ENCODE assay signal across 1 cellular context in the genomic region with DNA sequence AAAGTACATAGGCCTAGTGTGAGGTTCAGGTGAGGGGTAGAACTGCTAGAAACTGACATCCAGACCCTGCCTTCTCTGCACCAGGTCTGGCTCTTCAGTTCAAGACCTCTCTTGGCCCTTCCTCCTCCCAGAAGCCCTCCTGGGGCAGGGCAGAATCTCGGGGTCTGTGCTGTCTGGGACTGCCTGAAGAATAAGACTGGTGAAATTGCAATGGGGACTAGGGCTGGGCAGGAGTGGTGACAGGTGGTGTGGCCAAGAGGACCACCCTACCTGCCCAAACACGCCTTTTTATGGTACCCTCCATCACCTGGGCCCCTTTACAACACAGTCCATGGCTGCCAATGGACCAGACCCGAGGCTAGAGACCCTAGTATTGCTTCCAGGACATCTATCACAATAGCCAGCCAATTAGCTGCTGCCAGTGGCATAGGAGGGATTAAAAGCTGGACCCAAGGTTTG.
TF ChIP-seq lines count a peak whose summit lies in the region.

No MANE protein-coding gene starts in this region.

TF ChIP-seq in HepG2, 621 proteins besides CTCF, POLR2A, EP300 and RAD21:
- TF ChIP-seq, protein P1, sequence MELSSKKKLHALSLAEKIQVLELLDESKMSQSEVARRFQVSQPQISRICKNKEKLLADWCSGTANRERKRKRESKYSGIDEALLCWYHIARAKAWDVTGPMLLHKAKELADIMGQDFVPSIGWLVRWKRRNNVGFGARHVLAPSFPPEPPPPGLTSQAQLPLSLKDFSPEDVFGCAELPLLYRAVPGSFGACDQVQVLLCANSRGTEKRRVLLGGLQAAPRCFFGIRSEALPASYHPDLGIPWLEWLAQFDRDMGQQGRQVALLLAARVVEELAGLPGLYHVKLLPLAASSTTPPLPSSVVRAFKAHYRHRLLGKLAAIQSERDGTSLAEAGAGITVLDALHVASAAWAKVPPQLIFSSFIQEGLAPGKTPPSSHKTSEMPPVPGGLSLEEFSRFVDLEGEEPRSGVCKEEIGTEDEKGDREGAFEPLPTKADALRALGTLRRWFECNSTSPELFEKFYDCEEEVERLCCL (CRISPR knock-in tag; IDR thresholded peaks at IDR 0.05; ENCODE audit: borderline replicate concordance): no peak
- peak; percentile 50; the same call in 1 of the 2 replicates for TF ChIP-seq POLR2G (IDR thresholded peaks at IDR 0.05; ENCODE audit: low read depth, low read length)
- TF ChIP-seq RBM22 (optimal IDR thresholded peaks at IDR 0.05; ENCODE audit: low read length): peak; percentile 54
